In genomic region chr11:31865606-31866300, GRCh38 we compare ENCODE assay signal across 30 cellular contexts. TPM values are rescaled to one million over a fixed set of nuclear protein-coding genes. Genes with fewer than 3 reads are reported as not detected.
"Had no signal": no experiment of that assay in that cellular context is flagged by ENCODE, and none has a peak within 500 bp of the region (broad histone marks: within the 10 kb centered on the region; RNA-seq: fewer than 3 reads in every experiment).

No MANE protein-coding gene starts in this region.

- DNase-seq: activated CD4-positive, alpha-beta memory T cell treated with anti-CD3 and anti-CD28 coated beads for 36 hours; activated CD4-positive, alpha-beta T cell treated with anti-CD3 and anti-CD28 coated beads, Interleukin-2, amount 10 ng/mL, durations not matched to agents 24 days and 14 days; activated CD4-positive, CD25-positive, alpha-beta regulatory T cell treated with anti-CD3 and anti-CD28 coated beads, Interleukin-2, amount 50 U/mL, for 72 hours; activated CD8-positive, alpha-beta memory T cell treated with anti-CD3 and anti-CD28 coated beads, Interleukin-2, amount 50 U/mL, for 4 hours; activated effector memory CD4-positive, alpha-beta T cell treated with anti-CD3 and anti-CD28 coated beads, Interleukin-2, amount 50 U/mL, for 16 hours; activated naive CD4-positive, alpha-beta T cell treated with anti-CD3 and anti-CD28 coated beads for 36 hours; activated naive CD8-positive, alpha-beta T cell treated with anti-CD3 and anti-CD28 coated beads for 36 hours; activated T-cell treated with anti-CD3 and anti-CD28 coated beads, Interleukin-2, amount 50 U/mL, for 1 hour; adrenal gland; aorta; body of pancreas; dermis blood vessel endothelial cell; effector CD4-positive, alpha-beta T cell; foreskin melanocyte; islet precursor cell; left ventricle myocardium inferior; naive B cell; occipital lobe; right cardiac atrium; stimulated activated CD4-positive, alpha-beta T cell treated with anti-CD3 and anti-CD28 coated beads, Interleukin-15, amount 100 ng/mL, for 24 hours; stimulated activated CD4-positive, alpha-beta T cell treated with anti-CD3 and anti-CD28 coated beads, Interleukin-2, amount 100 ng/mL, for 24 hours; stimulated activated naive B cell treated with anti-CD40 and anti-IgM and Interleukin-4, amounts not matched to agents 10 μg/mL and 1 μg/mL and 100 μg/mL, for 72 hours had no signal

- H2AFZ ChIP-seq: hepatocyte had no signal

- H3K27ac ChIP-seq: adrenal gland, body of pancreas, esophagus muscularis mucosa, hepatocyte, left ventricle myocardium inferior, tibial nerve had no signal

- FAIRE-seq: colon had no signal

- H3K4me2 ChIP-seq: hepatocyte had no signal

- H3K4me1 ChIP-seq: adrenal gland, esophagus muscularis mucosa, left ventricle myocardium inferior, tibial nerve had no signal

- H3K27me3 ChIP-seq: body of pancreas had no signal

- H3K36me3 ChIP-seq: adrenal gland, esophagus muscularis mucosa, left ventricle myocardium inferior, tibial nerve had no signal

- H3K9me3 ChIP-seq: adrenal gland, body of pancreas, esophagus muscularis mucosa, left ventricle myocardium inferior had no signal

- H3K4me3 ChIP-seq: adrenal gland, body of pancreas, esophagus muscularis mucosa, hepatocyte, left ventricle myocardium inferior, lung, tibial nerve had no signal

RNA-seq across cellular contexts. Expression of gene PAX6, which starts 54.6 kb away (rescaled TPM):
- total RNA-seq: activated CD4-positive, alpha-beta memory T cell treated with anti-CD3 and anti-CD28 coated beads for 36 hours; activated CD4-positive, alpha-beta T cell treated with anti-CD3 and anti-CD28 coated beads, Interleukin-2, amount 10 ng/mL, durations not matched to agents 24 days and 14 days; activated CD8-positive, alpha-beta memory T cell treated with anti-CD3 and anti-CD28 coated beads for 36 hours; activated naive CD8-positive, alpha-beta T cell treated with anti-CD3 and anti-CD28 coated beads for 36 hours; activated T-helper 1 cell treated with anti-CD3 and anti-CD28 coated beads, Interleukin-12 subunit alpha, Interleukin-12 subunit beta, Interleukin-2, Interleukin-4 antibody, amounts not matched to agents 30 ng/mL and 10 ng/mL and 1 ng/mL, durations not matched to agents 14 hours and 24 hours and 36 hours; dermis blood vessel endothelial cell; left ventricle myocardium inferior; lung; right cardiac atrium; tibial nerve; urinary bladder had no signal
- polyA plus RNA-seq: urinary bladder had no signal
